14 cellular contexts compared by ENCODE assay signal in the genomic region with DNA sequence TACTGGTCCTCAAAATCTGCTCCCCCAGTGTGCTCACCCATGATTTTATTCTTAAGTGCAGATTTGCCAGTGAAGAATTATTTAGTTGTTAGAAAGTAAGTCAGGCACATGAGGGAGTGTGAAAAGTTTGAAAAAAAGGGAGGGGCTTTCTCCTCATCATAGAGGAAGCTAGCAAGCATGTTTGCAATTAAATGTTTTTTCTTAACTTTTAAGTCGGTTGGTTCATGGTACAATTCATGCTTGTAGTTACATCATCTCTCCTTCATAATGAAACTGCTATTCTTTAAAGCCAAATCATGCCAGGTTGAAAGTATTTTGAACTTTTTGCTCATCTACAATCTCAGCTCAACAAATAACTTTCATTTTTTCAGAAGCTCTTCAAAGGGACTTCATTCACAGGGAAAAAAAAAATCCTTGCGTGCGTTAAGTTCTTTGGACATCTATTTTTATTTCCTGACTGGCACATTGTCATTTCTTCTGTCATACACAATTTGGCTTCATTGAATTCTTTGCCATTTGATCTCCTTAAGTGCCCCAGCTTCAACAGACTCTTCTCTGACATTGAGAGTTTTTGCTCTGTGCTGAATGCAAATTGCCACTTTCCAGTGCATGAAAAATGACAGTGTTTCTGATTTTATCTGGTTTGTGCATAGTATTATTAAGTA.
"Had no signal": no experiment of that assay in that cellular context is flagged by ENCODE, and none has a peak within 500 bp of the region (broad histone marks: within the 10 kb centered on the region; RNA-seq: fewer than 3 reads in every experiment).

No MANE protein-coding gene starts in this region.

- H3K36me3 Mint-ChIP-seq: WTC11 had no signal

- H3K9me3 Mint-ChIP-seq: activated T-helper 1 cell treated with anti-CD3 and anti-CD28 coated beads, Interleukin-12 subunit alpha, Interleukin-12 subunit beta, Interleukin-2, Interleukin-4 antibody, amounts not matched to agents 30 ng/mL and 10 ng/mL and 1 ng/mL, durations not matched to agents 14 hours and 24 hours and 36 hours; nephron progenitor cell; WTC11 had no signal

- H3K4me1 Mint-ChIP-seq: nephron progenitor cell had no signal

- H3K9me3 ChIP-seq: esophagus muscularis mucosa, pancreas, tibial artery, vagina had no signal

- H3K4me3 Mint-ChIP-seq: activated CD8-positive, alpha-beta T cell treated with anti-CD3 and anti-CD28 coated beads, Interleukin-2, amount 10 ng/mL, durations not matched to agents 7 days and 5 days; activated T-helper 1 cell treated with anti-CD3 and anti-CD28 coated beads, Interleukin-12 subunit alpha, Interleukin-12 subunit beta, Interleukin-2, Interleukin-4 antibody, amounts not matched to agents 30 ng/mL and 10 ng/mL and 1 ng/mL, durations not matched to agents 14 hours and 24 hours and 36 hours; nephron progenitor cell; WTC11 had no signal

- H3K27ac ChIP-seq: esophagus muscularis mucosa, foreskin keratinocyte, pancreas, tibial artery, vagina had no signal

- DNase-seq: activated CD4-positive, alpha-beta T cell treated with anti-CD3 and anti-CD28 coated beads for 48 hours; activated CD8-positive, alpha-beta memory T cell treated with anti-CD3 and anti-CD28 coated beads, Interleukin-2, amount 50 U/mL, for 48 hours; activated CD8-positive, alpha-beta T cell treated with anti-CD3 and anti-CD28 coated beads, Interleukin-2, amount 10 ng/mL, durations not matched to agents 7 days and 5 days; activated naive CD4-positive, alpha-beta T cell; foreskin keratinocyte; nephron progenitor cell; pancreas; stimulated activated CD4-positive, alpha-beta T cell treated with anti-CD3 and anti-CD28 coated beads, Interleukin-12 subunit alpha, Interleukin-12 subunit beta, amount 100 ng/mL, for 4 hours; stimulated activated CD4-positive, alpha-beta T cell treated with anti-CD3 and anti-CD28 coated beads, Interleukin-2, amount 100 ng/mL, for 24 hours; tibial artery had no signal

- H3K4me3 ChIP-seq: esophagus muscularis mucosa, pancreas, tibial artery, vagina had no signal

- H3K4me1 ChIP-seq: esophagus muscularis mucosa, foreskin keratinocyte, pancreas, vagina had no signal

- FAIRE-seq: pancreas had no signal

- H3K36me3 ChIP-seq: esophagus muscularis mucosa, pancreas, tibial artery, vagina had no signal

- H3K27ac Mint-ChIP-seq: activated CD8-positive, alpha-beta T cell treated with anti-CD3 and anti-CD28 coated beads, Interleukin-2, amount 10 ng/mL, durations not matched to agents 7 days and 5 days; activated T-helper 1 cell treated with anti-CD3 and anti-CD28 coated beads, Interleukin-12 subunit alpha, Interleukin-12 subunit beta, Interleukin-2, Interleukin-4 antibody, amounts not matched to agents 30 ng/mL and 10 ng/mL and 1 ng/mL, durations not matched to agents 14 hours and 24 hours and 36 hours; nephron progenitor cell; WTC11 had no signal

- H3K27me3 ChIP-seq: esophagus muscularis mucosa, foreskin keratinocyte, pancreas, tibial artery, vagina had no signal
